ENCODE assay signal across 14 cellular contexts in genomic region chr17:62059394-62059793, GRCh38. TPM values are rescaled to one million over a fixed set of nuclear protein-coding genes. Genes with fewer than 3 reads are reported as not detected.
DNase-seq lines count a peak whose midpoint lies in the region; ATAC-seq and TF ChIP-seq lines count a peak whose summit lies in the region.
"Had no signal": no experiment of that assay in that cellular context is flagged by ENCODE, and none has a peak within 500 bp of the region (broad histone marks: within the 10 kb centered on the region; RNA-seq: fewer than 3 reads in every experiment).

No MANE protein-coding gene starts in this region.

- CTCF ChIA-PET in activated CD4-positive, alpha-beta T cell treated with anti-CD3 and anti-CD28 coated beads, Interleukin-2, amount 10 ng/mL, durations not matched to agents 7 days and 5 days (lab: Charles Lee) = interaction anchor here (0.6 to 1.6 kb wide), 4 partner anchors 21 to 1360 kb away, joined by 3 to 4 read pairs (median 3); no protein-coding TSS in a partner anchor
- CTCF ChIA-PET in Panc1 (lab: Charles Lee) = no interaction called here

- peak overlapping the region in 2 of 3 donors; percentile 5 to 11 for H3K9ac ChIP-seq in skeletal muscle tissue (ENCODE audit: low read depth in 1 of 3, low read length in 3 of 3)

- H3K27me3 Mint-ChIP-seq in activated CD4-positive, alpha-beta T cell treated with anti-CD3 and anti-CD28 coated beads, Interleukin-2, amount 10 ng/mL, durations not matched to agents 24 days and 14 days = no peaks in the 10 kb centered on the region
- H3K27me3 Mint-ChIP-seq in activated CD4-positive, alpha-beta T cell treated with anti-CD3 and anti-CD28 coated beads, Interleukin-2, amount 10 ng/mL, durations not matched to agents 7 days and 5 days = no peaks in the 10 kb centered on the region
- H3K27me3 Mint-ChIP-seq: memory B cell had no signal

- H3K27me3 ChIP-seq in Panc1 (ENCODE audit: control insufficient read depth, insufficient read depth, low read length) (no peaks in the 10 kb centered on the region), right lobe of liver (no peaks in the 10 kb centered on the region), skeletal muscle tissue (ENCODE audit: control insufficient read depth in 3 of 3, insufficient read depth in 3 of 3, low read length in 3 of 3) (no peaks in the 10 kb centered on the region)

- no peaks in the 10 kb centered on the region for H3K9me3 ChIP-seq in Panc1 (ENCODE audit: control insufficient read depth, insufficient read depth, low read depth, low read length)
- no peaks in the 10 kb centered on the region for H3K9me3 ChIP-seq in right lobe of liver
- H3K9me3 ChIP-seq in skeletal muscle tissue (ENCODE audit: control insufficient read depth in 3 of 3, low read length in 3 of 3) = no peaks in the 10 kb centered on the region

- TF ChIP-seq CTCF in Panc1 (IDR thresholded peaks at IDR 0.05) = no peak
- TF ChIP-seq CTCF in right lobe of liver (IDR thresholded peaks at IDR 0.05) = no peak

- H3K27ac ChIP-seq in Panc1 (ENCODE audit: low read length) (0 out of 2 replicates have a peak overlapping the region, but pooled peaks have one; percentile 19), right lobe of liver (peak overlapping the region in 1 of 3 donors; percentile 6), skeletal muscle tissue (ENCODE audit: low read depth, low read length) (no peak overlapping the region)
- H3K27ac ChIP-seq: epithelial cell of prostate had no signal

- peak; percentile 49 for DNase-seq in activated CD4-positive, alpha-beta T cell treated with anti-CD3 and anti-CD28 coated beads, Interleukin-2, amount 10 ng/mL, durations not matched to agents 24 days and 14 days
- DNase-seq in activated CD4-positive, alpha-beta T cell treated with anti-CD3 and anti-CD28 coated beads, Interleukin-2, amount 10 ng/mL, durations not matched to agents 7 days and 5 days = no peak
- no peak for DNase-seq in Panc1 (ENCODE audit: low read depth, low spot score)
- no peak for DNase-seq in right lobe of liver
- DNase-seq in T-helper 1 cell = no peak
- DNase-seq: ACHN, GF-D8, NCI-H1694 treated with DMSO at 0.1 percent for 48 hours, T-helper 2 cell had no signal

- POLR2A ChIA-PET in activated CD4-positive, alpha-beta T cell treated with anti-CD3 and anti-CD28 coated beads, Interleukin-2, amount 10 ng/mL, durations not matched to agents 7 days and 5 days (lab: Charles Lee) = no interaction called here
- POLR2A ChIA-PET in Panc1 (lab: Charles Lee) = interaction anchor here (0.6 to 0.7 kb wide), 3 partner anchors 12 to 459 kb away, joined by 3 to 6 read pairs (median 3); no protein-coding TSS in a partner anchor

- H3K4me1 ChIP-seq in Panc1 (ENCODE audit: control insufficient read depth, insufficient read depth, low read length) (peaks cover 13% of the 10 kb centered on the region), right lobe of liver (peaks cover 0 to 66% (median 14%) of the 10 kb centered on the region in 4 donors), skeletal muscle tissue (ENCODE audit: control insufficient read depth in 3 of 3, insufficient read depth in 3 of 3, low read length in 3 of 3) (peaks cover 22 to 57% (median 40%) of the 10 kb centered on the region in 3 donors)

- intact Hi-C loops in activated CD4-positive, alpha-beta T cell treated with anti-CD3 and anti-CD28 coated beads, Interleukin-2, amount 10 ng/mL, durations not matched to agents 24 days and 14 days (cut with micrococcal nuclease) = no loop called here
- intact Hi-C loops in Panc1 (cut with micrococcal nuclease; ENCODE audit: unreplicated experiment) = no loop called here
- intact Hi-C loops in right lobe of liver (cut with DNase I) = no loop called here

- no peak overlapping the region for H3K4me3 ChIP-seq in Panc1 (ENCODE audit: low read depth in 2 of 2, low read length in 2 of 2)
- no peak overlapping the region for H3K4me3 ChIP-seq in right lobe of liver
- peak overlapping the region in 2 of 3 donors; percentile 20 to 42 for H3K4me3 ChIP-seq in skeletal muscle tissue (ENCODE audit: low read length in 3 of 3)

- peaks cover 35% of the 10 kb centered on the region for H3K4me1 Mint-ChIP-seq in activated CD4-positive, alpha-beta T cell treated with anti-CD3 and anti-CD28 coated beads, Interleukin-2, amount 10 ng/mL, durations not matched to agents 24 days and 14 days
- H3K4me1 Mint-ChIP-seq in activated CD4-positive, alpha-beta T cell treated with anti-CD3 and anti-CD28 coated beads, Interleukin-2, amount 10 ng/mL, durations not matched to agents 7 days and 5 days = peaks cover 42% of the 10 kb centered on the region

- peak overlapping the region; percentile 19 for H3K4me3 Mint-ChIP-seq in activated CD4-positive, alpha-beta T cell treated with anti-CD3 and anti-CD28 coated beads, Interleukin-2, amount 10 ng/mL, durations not matched to agents 24 days and 14 days
- H3K4me3 Mint-ChIP-seq in activated CD4-positive, alpha-beta T cell treated with anti-CD3 and anti-CD28 coated beads, Interleukin-2, amount 10 ng/mL, durations not matched to agents 7 days and 5 days = no peak overlapping the region
- H3K4me3 Mint-ChIP-seq: memory B cell had no signal

- TF ChIP-seq POLR2A in right lobe of liver (IDR thresholded peaks at IDR 0.05) = no peak

- H3K9me3 Mint-ChIP-seq in activated CD4-positive, alpha-beta T cell treated with anti-CD3 and anti-CD28 coated beads, Interleukin-2, amount 10 ng/mL, durations not matched to agents 24 days and 14 days = no peaks in the 10 kb centered on the region
- no peaks in the 10 kb centered on the region for H3K9me3 Mint-ChIP-seq in activated CD4-positive, alpha-beta T cell treated with anti-CD3 and anti-CD28 coated beads, Interleukin-2, amount 10 ng/mL, durations not matched to agents 7 days and 5 days
- H3K9me3 Mint-ChIP-seq: memory B cell had no signal

- BruUV-seq in Panc1 (replicated peaks; lab: Mats Ljungman, UMichigan) = no TSS peak

- H3K27ac Mint-ChIP-seq in activated CD4-positive, alpha-beta T cell treated with anti-CD3 and anti-CD28 coated beads, Interleukin-2, amount 10 ng/mL, durations not matched to agents 24 days and 14 days = peak overlapping the region; percentile 19
- no peak overlapping the region for H3K27ac Mint-ChIP-seq in activated CD4-positive, alpha-beta T cell treated with anti-CD3 and anti-CD28 coated beads, Interleukin-2, amount 10 ng/mL, durations not matched to agents 7 days and 5 days
- H3K27ac Mint-ChIP-seq: memory B cell had no signal

- ATAC-seq in Panc1 (no peak), right lobe of liver (peak; percentile 11 to 57 (median 18)), HG03565 (IDR thresholded peaks at IDR 0.05; ENCODE audit: unreplicated experiment) (no peak), GM18909 (IDR thresholded peaks at IDR 0.05; ENCODE audit: poor library complexity, unreplicated experiment) (no peak)

- peaks cover 23% of the 10 kb centered on the region; the same call in 1 of the 2 replicates for H3K36me3 ChIP-seq in Panc1 (ENCODE audit: control insufficient read depth, insufficient read depth, low read length)
- H3K36me3 ChIP-seq in right lobe of liver = peaks cover 0 to 3% (median 0%) of the 10 kb centered on the region in 4 donors
- peaks cover 0 to 10% (median 0%) of the 10 kb centered on the region in 3 donors for H3K36me3 ChIP-seq in skeletal muscle tissue (ENCODE audit: control insufficient read depth in 3 of 3, insufficient read depth in 3 of 3, low read length in 3 of 3)

- peaks cover 47% of the 10 kb centered on the region for H3K36me3 Mint-ChIP-seq in activated CD4-positive, alpha-beta T cell treated with anti-CD3 and anti-CD28 coated beads, Interleukin-2, amount 10 ng/mL, durations not matched to agents 24 days and 14 days (ENCODE audit: low read depth)
- H3K36me3 Mint-ChIP-seq in activated CD4-positive, alpha-beta T cell treated with anti-CD3 and anti-CD28 coated beads, Interleukin-2, amount 10 ng/mL, durations not matched to agents 7 days and 5 days (ENCODE audit: low read depth) = peaks cover 41% of the 10 kb centered on the region

- in situ Hi-C loops in Panc1 (cut with HindIII; ENCODE audit: low pct_unique_long_range_greater_than_20kb, low sequenced_read_pairs) = no loop called here

- WGBS in right lobe of liver (ENCODE audit: insufficient coverage, low coverage, low lambda C conversion rate, missing lambda C conversion rate) = 59% methylated on average over 2 of the region's 2 CpGs

RNA-seq across cellular contexts. Expression of gene MED13, which starts 5.7 kb away (rescaled TPM):
- 60.1 and 63.4 TPM in 2 replicates for total RNA-seq in activated CD4-positive, alpha-beta T cell treated with anti-CD3 and anti-CD28 coated beads, Interleukin-2, amount 10 ng/mL, durations not matched to agents 24 days and 14 days
- 10 to 100 TPM; 52.5 to 65.4 TPM for total RNA-seq in activated CD4-positive, alpha-beta T cell treated with anti-CD3 and anti-CD28 coated beads, Interleukin-2, amount 10 ng/mL, durations not matched to agents 7 days and 5 days
- total RNA-seq in Panc1 (2021; ENCODE audit: unreplicated experiment) (69.5 TPM), right lobe of liver (10 to 100 TPM; 22.9 to 36.3 (median 32.5) TPM), skeletal muscle tissue (69.4 TPM)
- polyA plus RNA-seq in Panc1 (2012; ENCODE audit: insufficient read length) = 13.2 TPM

Comparison
In these comparisons a context has a peak if more than half of its experiments do, and no peak if none do; other contexts are left out.
1. ATAC-seq: peak in right lobe of liver (4 of 4); none in Panc1 (single experiment), HG03565 (single experiment) and GM18909 (single experiment).
2. H3K4me3 ChIP-seq: peak in skeletal muscle tissue (2 of 3); none in Panc1 (0 of 2) and right lobe of liver (0 of 3).